Comparison of ENCODE assay signal across 8 cellular contexts in genomic region chr5:57221049-57221568, GRCh38. TPM values are rescaled to one million over a fixed set of nuclear protein-coding genes. Genes with fewer than 3 reads are reported as not detected.
A peak's percentile ranks its signal among the peaks of the same experiment; 100 is the strongest.
DNase-seq lines count a peak whose midpoint lies in the region; ATAC-seq, FAIRE-seq and TF ChIP-seq lines count a peak whose summit lies in the region.

No MANE protein-coding gene starts in this region.

- peak; percentile 85 for ATAC-seq in CD4-positive, alpha-beta T cell (ENCODE audit: poor library complexity)
- ATAC-seq in GM18498 (IDR thresholded peaks at IDR 0.05; ENCODE audit: unreplicated experiment) (peak; percentile 45), T-cell (replicated peaks in 1 of 4) (peak; percentile 64 to 69 (median 68)), mucosa of descending colon (peak; percentile 78), GM19397 (IDR thresholded peaks at IDR 0.05; ENCODE audit: unreplicated experiment) (no peak)

- CTCF ChIA-PET in CD4-positive, alpha-beta T cell (lab: Charles Lee) = interaction anchor here (0.9 to 1.9 kb wide), 2 partner anchors 83 to 310 kb away, joined by 3 to 13 read pairs; no protein-coding TSS in a partner anchor
- CTCF ChIA-PET in T-cell (lab: Charles Lee) = interaction anchor here (1.2 to 2.4 kb wide), 2 partner anchors 83 to 950 kb away, joined by 5 to 26 read pairs; no protein-coding TSS in a partner anchor
- CTCF ChIA-PET in endothelial cell of umbilical vein (lab: Charles Lee) = no interaction called here

- peaks cover 75% of the 10 kb centered on the region for H3K79me2 ChIP-seq in endothelial cell of umbilical vein (ENCODE audit: control insufficient read depth, insufficient read depth, low read length)

- H3K9me3 Mint-ChIP-seq in CD4-positive, alpha-beta T cell = no peaks in the 10 kb centered on the region
- no peaks in the 10 kb centered on the region for H3K9me3 Mint-ChIP-seq in T-cell

- peaks cover 0 to 2% of the 10 kb centered on the region in 2 experiments for H3K36me3 ChIP-seq in endothelial cell of umbilical vein (ENCODE audit: control insufficient read depth in 2 of 2, extremely low read depth in 1 of 2, insufficient read depth in 2 of 2, low read length in 2 of 2)
- no peaks in the 10 kb centered on the region for H3K36me3 ChIP-seq in mucosa of descending colon (ENCODE audit: low read depth)

- no peaks in the 10 kb centered on the region for H3K27me3 Mint-ChIP-seq in CD4-positive, alpha-beta T cell
- H3K27me3 Mint-ChIP-seq in T-cell = no peaks in the 10 kb centered on the region

- H3K27me3 ChIP-seq in CD4-positive, alpha-beta T cell (ENCODE audit: control insufficient read depth, insufficient read depth, low read length) = no peaks in the 10 kb centered on the region
- H3K27me3 ChIP-seq in endothelial cell of umbilical vein (ENCODE audit: control insufficient read depth in 2 of 2, insufficient read depth in 2 of 2, low read length in 2 of 2) = no peaks in the 10 kb centered on the region

- H3K27ac Mint-ChIP-seq in CD4-positive, alpha-beta T cell = peak overlapping the region; percentile 59
- H3K27ac Mint-ChIP-seq in T-cell = peak overlapping the region; percentile 71 to 75

- no peak overlapping the region for H3K4me3 Mint-ChIP-seq in CD4-positive, alpha-beta T cell
- H3K4me3 Mint-ChIP-seq in T-cell = peak overlapping the region in 1 of 3 donors; percentile 33

- no peak overlapping the region for H3K4me2 ChIP-seq in endothelial cell of umbilical vein (ENCODE audit: insufficient read depth, low read length)

- H3K36me3 Mint-ChIP-seq in CD4-positive, alpha-beta T cell (ENCODE audit: low read depth) = peaks cover 69% of the 10 kb centered on the region
- peaks cover 15% of the 10 kb centered on the region for H3K36me3 Mint-ChIP-seq in T-cell

- intact Hi-C loops in CD4-positive, alpha-beta T cell (cut with DNase I, micrococcal nuclease) = loop anchor here (1.0 to 5.0 kb wide), 7 partner anchors 46 to 1241 kb away; partner anchors contain the start of genes MIER3 (in 1 of the 2) and PLK2 (in 1 of the 2)
- intact Hi-C loops in endothelial cell of umbilical vein (cut with micrococcal nuclease) = loop anchor here (1.0 to 2.0 kb wide), 5 partner anchors 48 to 950 kb away; no protein-coding TSS in a partner anchor
- intact Hi-C loops in mucosa of descending colon (cut with DNase I, micrococcal nuclease) = loop anchor here in 1 of 2 donors (10.0 kb wide), 1 partner anchor 316 kb away; the partner anchor contains the start of gene SETD9
- intact Hi-C loops in posterior vena cava (cut with DNase I) = loop anchor here in 1 of 2 donors (5.0 kb wide), 1 partner anchor 319 kb away; no protein-coding TSS in a partner anchor

- H4K20me1 ChIP-seq in endothelial cell of umbilical vein (replicated peaks; ENCODE audit: control insufficient read depth, extremely low read depth, insufficient read depth, low read length) = peaks cover 5% of the 10 kb centered on the region

- no peaks in the 10 kb centered on the region for H3K9me1 ChIP-seq in endothelial cell of umbilical vein (replicated peaks; ENCODE audit: control insufficient read depth, extremely low read depth, insufficient read depth, low read length)

- no peak overlapping the region for H3K27ac ChIP-seq in CD4-positive, alpha-beta T cell (ENCODE audit: low read depth, low read length)
- no peak overlapping the region for H3K27ac ChIP-seq in endothelial cell of umbilical vein (ENCODE audit: insufficient read depth, low read depth, low read length)

- H3K4me1 ChIP-seq in endothelial cell of umbilical vein (ENCODE audit: control insufficient read depth, extremely low read depth, insufficient read depth, low read length) = peaks cover 3% of the 10 kb centered on the region
- no peaks in the 10 kb centered on the region for H3K4me1 ChIP-seq in mucosa of descending colon (ENCODE audit: low read depth)

- dilution Hi-C loops in endothelial cell of umbilical vein (cut with MboI; ENCODE audit: extremely low pct_ligation_motif_present, low sequenced_read_pairs) = no loop called here

- no TSS peak for BruUV-seq in endothelial cell of umbilical vein (replicated peaks; lab: Mats Ljungman, UMichigan)

- H3K4me3 ChIP-seq in LNCaP clone FGC (ENCODE audit: low read depth, low read length) = no peak overlapping the region
- no peak overlapping the region for H3K4me3 ChIP-seq in endothelial cell of umbilical vein (replicated peaks in 1 of 3; ENCODE audit: insufficient read depth in 1 of 3, low read depth in 1 of 3, low read length in 3 of 3)
- no peak overlapping the region for H3K4me3 ChIP-seq in mucosa of descending colon

- peak; percentile 95 for TF ChIP-seq CTCF in CD4-positive, alpha-beta T cell (IDR thresholded peaks at IDR 0.05)
- TF ChIP-seq CTCF in LNCaP clone FGC (IDR thresholded peaks at IDR 0.05; ENCODE audit: control insufficient read depth, extremely low read depth, insufficient read depth) (peak; percentile 64), endothelial cell of umbilical vein (IDR thresholded peaks at IDR 0.05; ENCODE audit: extremely low read depth in 1 of 2, insufficient read depth in 1 of 2, low read depth in 1 of 2, low read length in 2 of 2) (peak; percentile 38 to 45), mucosa of descending colon (IDR thresholded peaks at IDR 0.05) (peak; percentile 82)

- FAIRE-seq in endothelial cell of umbilical vein (lab: Jason Lieb, UNC) = peak; percentile 55

- no peaks in the 10 kb centered on the region for H3K9me3 ChIP-seq in CD4-positive, alpha-beta T cell (ENCODE audit: control insufficient read depth, low read length)
- H3K9me3 ChIP-seq in endothelial cell of umbilical vein (replicated peaks; ENCODE audit: control insufficient read depth, insufficient read depth, low read length) (no peaks in the 10 kb centered on the region), mucosa of descending colon (no peaks in the 10 kb centered on the region)

- peaks cover 68% of the 10 kb centered on the region for H3K4me1 Mint-ChIP-seq in CD4-positive, alpha-beta T cell (ENCODE audit: low read depth)
- H3K4me1 Mint-ChIP-seq in T-cell = peaks cover 41 to 54% (median 53%) of the 10 kb centered on the region in 3 donors

- no peak overlapping the region for H3K9ac ChIP-seq in endothelial cell of umbilical vein (replicated peaks; ENCODE audit: extremely low read depth, insufficient read depth, low read length)

- no peak overlapping the region for H2AFZ ChIP-seq in endothelial cell of umbilical vein (ENCODE audit: low read depth, low read length)

- peak in 1 of 10 experiments; percentile 9 for DNase-seq in CD4-positive, alpha-beta T cell
- DNase-seq in LNCaP clone FGC (ENCODE audit: low read depth) = peak; percentile 33
- DNase-seq in T-cell = peak in 6 of 34 experiments; percentile 10 to 60 (median 14)
- DNase-seq in endothelial cell of umbilical vein (ENCODE audit: low read depth, low spot score) = peak; percentile 83
- peak in 1 of 3 donors; percentile 69 for DNase-seq in mucosa of descending colon
- no peak for DNase-seq in posterior vena cava (ENCODE audit: low spot score)

- POLR2A ChIA-PET in CD4-positive, alpha-beta T cell (lab: Charles Lee) = no interaction called here
- POLR2A ChIA-PET in T-cell (lab: Charles Lee) = no interaction called here
- POLR2A ChIA-PET in endothelial cell of umbilical vein (lab: Charles Lee) = no interaction called here

- TF ChIP-seq POLR2A in endothelial cell of umbilical vein (IDR thresholded peaks at IDR 0.05; ENCODE audit: low read depth, low read length) = no peak

TF ChIP-seq in endothelial cell of umbilical vein, 7 proteins besides CTCF, POLR2A, EP300 and RAD21:
- TF ChIP-seq FOS (IDR thresholded peaks at IDR 0.05; ENCODE audit: borderline replicate concordance, insufficient read depth, low read length) (no peak), EZH2 (IDR thresholded peaks at IDR 0.05; ENCODE audit: borderline replicate concordance, low read depth, low read length, severe bottlenecking) (no peak)

RNA-seq across cellular contexts. Expression of gene GPBP1, which starts 47.2 kb away (rescaled TPM):
- total RNA-seq in CD4-positive, alpha-beta T cell = 100 to 1,000 TPM; 136 to 137 TPM
- 100 to 1,000 TPM in 4 of 5 donors, 10 to 100 TPM in 1; 97.1 to 125 (median 101) TPM for total RNA-seq in T-cell
- 48.2 and 57.4 TPM in 2 replicates for total RNA-seq in endothelial cell of umbilical vein
- 8.7 and 11.7 TPM in 2 replicates for polyA plus RNA-seq in endothelial cell of umbilical vein
- 23.1 and 24.7 TPM in 2 replicates for polyA plus RNA-seq in endothelial cell of umbilical vein (2011; cell fraction: cytosol; rRNA removed)
- polyA plus RNA-seq in endothelial cell of umbilical vein (2011; cell fraction: nucleus; rRNA removed) = 46.3 and 68.2 TPM in 2 replicates
- 33.7 and 39.6 TPM in 2 replicates for polyA plus RNA-seq in endothelial cell of umbilical vein (2012)
- polyA minus RNA-seq in endothelial cell of umbilical vein = 14.3 and 17.8 TPM in 2 replicates
- polyA minus RNA-seq in endothelial cell of umbilical vein (2011; cell fraction: cytosol; rRNA and poly(A)+ RNA removed) = 18.6 TPM
- polyA minus RNA-seq in endothelial cell of umbilical vein (2011; cell fraction: nucleus; rRNA and poly(A)+ RNA removed) = 31.6 and 45.9 TPM in 2 replicates
- 10 to 100 TPM; 59.8 to 75.3 (median 74.0) TPM for total RNA-seq in mucosa of descending colon
- total RNA-seq in posterior vena cava = 10 to 100 TPM; 51.2 to 51.6 TPM

Comparison
In these comparisons a context has a peak if more than half of its experiments do, and no peak if none do; other contexts are left out.
1. CTCF ChIP-seq: peak in every context shown above with its lines; median percentile 95 in CD4-positive, alpha-beta T cell; 82 in mucosa of descending colon; 64 in LNCaP clone FGC; 42 in endothelial cell of umbilical vein.